Comparison of ENCODE assay signal across 1 cellular context in genomic region chr4:26028133-26028792, GRCh38.
TF ChIP-seq lines count a peak whose summit lies in the region.

No MANE protein-coding gene starts in this region.

TF ChIP-seq in GM23338, 12 proteins besides CTCF, POLR2A, EP300 and RAD21 (continued from another document):
- no peak for TF ChIP-seq ZNF462 (CRISPR knock-in tag; IDR thresholded peaks at IDR 0.05)
